11 cellular contexts compared by ENCODE assay signal in the genomic region with DNA sequence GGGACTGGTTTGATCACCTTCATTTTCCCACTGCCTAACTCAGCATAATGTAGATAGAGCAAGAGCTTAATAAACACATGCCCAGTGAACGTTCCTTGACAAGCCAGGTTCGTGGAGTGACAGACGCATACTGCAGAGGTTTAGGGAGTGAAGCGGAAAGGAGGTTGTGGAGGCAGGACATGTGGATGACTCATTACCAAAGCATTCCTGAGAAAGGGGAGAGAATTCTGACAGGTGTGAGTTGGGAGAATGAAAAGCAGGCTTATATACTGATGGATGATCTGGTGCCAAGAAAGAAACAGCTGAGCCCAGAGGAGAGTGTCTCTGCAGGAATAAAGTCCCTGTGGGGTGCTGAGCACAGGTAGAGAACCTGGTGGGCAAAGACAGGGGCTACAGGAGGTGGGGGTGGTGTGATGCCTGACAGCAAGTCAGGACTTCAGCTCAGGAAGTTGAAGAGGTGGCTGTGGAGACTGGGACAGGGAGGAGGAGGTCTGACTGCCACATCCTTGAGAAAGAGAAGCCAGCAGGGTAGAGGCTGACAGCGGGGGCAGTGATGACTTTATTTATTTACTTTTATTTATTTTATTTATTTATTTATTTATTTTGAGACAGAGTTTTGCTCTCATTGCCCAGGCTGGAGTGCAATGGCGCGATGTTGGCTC. TPM values are rescaled to one million over a fixed set of nuclear protein-coding genes. Genes with fewer than 3 reads are reported as not detected.
DNase-seq lines count a peak whose midpoint lies in the region; ATAC-seq and TF ChIP-seq lines count a peak whose summit lies in the region.
"Had no signal": no experiment of that assay in that cellular context is flagged by ENCODE, and none has a peak within 500 bp of the region (broad histone marks: within the 10 kb centered on the region; RNA-seq: fewer than 3 reads in every experiment).

No MANE protein-coding gene starts in this region.

- H3K36me3 ChIP-seq in mammary epithelial cell (ENCODE audit: insufficient read depth, low read length) (peaks cover 9% of the 10 kb centered on the region), neuronal stem cell (replicated peaks in 1 of 2; ENCODE audit: control insufficient read depth in 2 of 2, insufficient read depth in 2 of 2, low read length in 2 of 2) (peaks cover 13 to 23% of the 10 kb centered on the region in 2 donors)

- in situ Hi-C loops in mammary epithelial cell (cut with MboI; ENCODE audit: low sequenced_read_pairs in 2 of 2): no loop called here

- intact Hi-C loops in mammary epithelial cell (cut with micrococcal nuclease): no loop called here

- WGBS in mammary epithelial cell (ENCODE audit: low coverage, missing lambda C conversion rate): 32% methylated on average over 6 of the region's 7 CpGs
- no CpG with 5 or more reads among the region's 7 CpGs for WGBS in neuronal stem cell (ENCODE audit: extremely low coverage in 2 of 2, insufficient read length in 2 of 2, insufficient replicate concordance in 1 of 2), 2 donors

- dilution Hi-C loops in mammary epithelial cell (cut with HindIII; ENCODE audit: low sequenced_read_pairs): loop anchor here (10.0 kb wide), 1 partner anchor 117 kb away; no protein-coding TSS in a partner anchor

- no peaks in the 10 kb centered on the region for H3K27me3 ChIP-seq in mammary epithelial cell (ENCODE audit: insufficient read depth, low read length)
- peaks cover 0 to 2% (median 0%) of the 10 kb centered on the region in 3 experiments for H3K27me3 ChIP-seq in neuronal stem cell (ENCODE audit: control insufficient read depth in 3 of 3, insufficient read depth in 3 of 3, low read depth in 1 of 3, low read length in 3 of 3)

- ATAC-seq in HG02623 (IDR thresholded peaks at IDR 0.05; ENCODE audit: unreplicated experiment): no peak
- ATAC-seq in HG03045 (IDR thresholded peaks at IDR 0.05; ENCODE audit: unreplicated experiment): no peak
- no peak for ATAC-seq in left lobe of liver

- H2BK5ac ChIP-seq in neuronal stem cell (ENCODE audit: low read length): no peak overlapping the region

- H3K9me3 ChIP-seq in mammary epithelial cell (replicated peaks; ENCODE audit: insufficient read depth, low read length): no peaks in the 10 kb centered on the region
- H3K9me3 ChIP-seq in neuronal stem cell (replicated peaks in 1 of 2; ENCODE audit: control insufficient read depth in 2 of 2, insufficient read depth in 1 of 2, low read depth in 1 of 2, low read length in 2 of 2): no peaks in the 10 kb centered on the region

- peak overlapping the region; percentile 23 for H3K18ac ChIP-seq in neuronal stem cell (ENCODE audit: low read length)

- no peak overlapping the region for H2BK120ac ChIP-seq in neuronal stem cell (ENCODE audit: low read depth, low read length)

- no peak overlapping the region for H2BK12ac ChIP-seq in neuronal stem cell (ENCODE audit: low read length)

- H2AK5ac ChIP-seq in neuronal stem cell (ENCODE audit: low read depth, low read length): no peak overlapping the region

- H2BK15ac ChIP-seq in neuronal stem cell (ENCODE audit: low read length): no peak overlapping the region

- no peaks in the 10 kb centered on the region for H4K20me1 ChIP-seq in mammary epithelial cell (ENCODE audit: insufficient read depth, low read length)

- H3K4me3 ChIP-seq in mammary epithelial cell (replicated peaks in 1 of 3; ENCODE audit: insufficient read depth in 1 of 3, low read depth in 2 of 3, low read length in 3 of 3): no peak overlapping the region
- no peak overlapping the region for H3K4me3 ChIP-seq in neuronal stem cell (ENCODE audit: low read length in 2 of 2)
- H3K4me3 ChIP-seq: coronary artery had no signal

- peaks cover 3% of the 10 kb centered on the region for H3K79me1 ChIP-seq in neuronal stem cell (ENCODE audit: low read depth, low read length)

- CTCF ChIA-PET in mammary epithelial cell (lab: Charles Lee; ENCODE audit: low non-redundant PET): no interaction called here

- H3K14ac ChIP-seq in neuronal stem cell (ENCODE audit: low read length): no peak overlapping the region

- no TSS peak for BruUV-seq in mammary epithelial cell (replicated peaks; lab: Mats Ljungman, UMichigan)

- H3K4ac ChIP-seq in neuronal stem cell (ENCODE audit: low read length): no peak overlapping the region

- H4K91ac ChIP-seq in neuronal stem cell (ENCODE audit: low read depth, low read length, poor library complexity): no peak overlapping the region

- H3K9ac ChIP-seq in mammary epithelial cell (ENCODE audit: insufficient read depth, low read length): no peak overlapping the region
- no peak overlapping the region for H3K9ac ChIP-seq in neuronal stem cell (ENCODE audit: low read depth, low read length, poor library complexity)

- no peak overlapping the region for H3K27ac ChIP-seq in mammary epithelial cell (ENCODE audit: insufficient read depth, low read depth, low read length)
- H3K27ac ChIP-seq in neuronal stem cell (replicated peaks; ENCODE audit: low read length): peak overlapping the region; percentile 25
- H3K27ac ChIP-seq: coronary artery had no signal

- peaks cover 26% of the 10 kb centered on the region for H3K79me2 ChIP-seq in mammary epithelial cell (ENCODE audit: insufficient read depth, low read length)

- no peak for TF ChIP-seq RAD21 in Ishikawa (IDR thresholded peaks at IDR 0.05; ENCODE audit: low read depth)

- H2AFZ ChIP-seq in mammary epithelial cell (ENCODE audit: low read depth, low read length): no peak overlapping the region
- H2AFZ ChIP-seq in neuronal stem cell (ENCODE audit: low read length): peak overlapping the region; percentile 41

- H3K4me1 ChIP-seq in mammary epithelial cell (ENCODE audit: insufficient read depth, low read length) (peaks cover 28% of the 10 kb centered on the region), neuronal stem cell (ENCODE audit: control insufficient read depth in 2 of 2, insufficient read depth in 1 of 2, low read depth in 1 of 2, low read length in 2 of 2) (peaks cover 24 to 28% of the 10 kb centered on the region in 2 donors)

- no peak for TF ChIP-seq CTCF in mammary epithelial cell (conservative IDR thresholded peaks at IDR 0.05 in 1 of 2, IDR thresholded peaks at IDR 0.05 in 1 of 2; ENCODE audit: extremely low read depth in 1 of 2, insufficient read depth in 1 of 2, low read depth in 1 of 2, low read length in 2 of 2)

- H3K23ac ChIP-seq in neuronal stem cell (ENCODE audit: low read depth, low read length, poor library complexity): no peak overlapping the region

- no peak overlapping the region for H4K8ac ChIP-seq in neuronal stem cell (ENCODE audit: low read depth, low read length)

- TF ChIP-seq EP300 in Ishikawa (IDR thresholded peaks at IDR 0.05; ENCODE audit: borderline replicate concordance): no peak

- DNase-seq in ELR (ENCODE audit: low read depth) (peak; percentile 59), mammary epithelial cell (peak; percentile 70), neuronal stem cell (ENCODE audit: low spot score) (no peak), left lobe of liver (ENCODE audit: low spot score) (no peak)
- DNase-seq: activated naive CD8-positive, alpha-beta T cell treated with anti-CD3 and anti-CD28 coated beads for 36 hours; COR-L47; NCI-H1694 treated with DMSO at 0.1 percent for 48 hours had no signal

- peak overlapping the region; percentile 46 for H3K4me2 ChIP-seq in mammary epithelial cell (ENCODE audit: insufficient read depth, low read depth, low read length)
- H3K4me2 ChIP-seq in neuronal stem cell (ENCODE audit: insufficient read depth, low read length, poor library complexity, severe bottlenecking): no peak overlapping the region

TF ChIP-seq in Ishikawa, 13 proteins besides CTCF, POLR2A, EP300 and RAD21:
- peak; percentile 82 for TF ChIP-seq TEAD4 (IDR thresholded peaks at IDR 0.05)
- TF ChIP-seq NFIC (IDR thresholded peaks at IDR 0.05): peak; percentile 36; the same call in 1 of the 2 replicates
- TF ChIP-seq TCF12 (IDR thresholded peaks at IDR 0.05; ENCODE audit: low read depth): no peak

RNA-seq across cellular contexts. Expression of a gene that starts 2.4 kb away (rescaled TPM):
- total RNA-seq in mammary epithelial cell (1,000 to 10,000 TPM; 1,040 to 1,174 TPM), left lobe of liver (392 TPM)
- polyA plus RNA-seq in mammary epithelial cell: 2,670 TPM
- 407 TPM for polyA minus RNA-seq in mammary epithelial cell
- polyA plus RNA-seq in neuronal stem cell (2013, experiment 1 of 2): 2,500 TPM
- 2,467 TPM for polyA plus RNA-seq in neuronal stem cell (2013, experiment 2 of 2)

RNA-seq across cellular contexts. Expression of a gene that starts 14.7 kb away (rescaled TPM):
- total RNA-seq in mammary epithelial cell (100 to 1,000 TPM in 1 of 2 donors, 10 to 100 TPM in 1; 90.5 to 107 TPM), left lobe of liver (301 TPM)
- polyA plus RNA-seq in mammary epithelial cell: 129 TPM
- 147 TPM for polyA minus RNA-seq in mammary epithelial cell
- polyA plus RNA-seq in neuronal stem cell (2013, experiment 1 of 2): 7.8 TPM
- 7.4 TPM for polyA plus RNA-seq in neuronal stem cell (2013, experiment 2 of 2)

RNA-seq across cellular contexts. Expression of a gene that starts 23.2 kb away (rescaled TPM):
- total RNA-seq in mammary epithelial cell: 10 to 100 TPM in 1 of 2 donors, 1 to 10 TPM in 1; 9.7 to 10.0 TPM
- polyA plus RNA-seq in mammary epithelial cell: 15.4 TPM
- 3.2 TPM for polyA minus RNA-seq in mammary epithelial cell
- polyA plus RNA-seq in neuronal stem cell (2013, experiment 1 of 2): 18.1 TPM
- 16.4 TPM for polyA plus RNA-seq in neuronal stem cell (2013, experiment 2 of 2)
- 13.8 TPM for total RNA-seq in left lobe of liver

RNA-seq across cellular contexts. Expression of a gene that starts 24.2 kb away (rescaled TPM):
- total RNA-seq in mammary epithelial cell (10 to 100 TPM; 20.5 to 24.9 TPM), left lobe of liver (113 TPM)
- polyA plus RNA-seq in mammary epithelial cell: 34.8 TPM
- 29.5 TPM for polyA minus RNA-seq in mammary epithelial cell
- 4.3 TPM for polyA plus RNA-seq in neuronal stem cell (2013, experiment 1 of 2)
- 4.5 TPM for polyA plus RNA-seq in neuronal stem cell (2013, experiment 2 of 2)

RNA-seq across cellular contexts. Expression of a gene that starts 30.8 kb away (rescaled TPM):
- total RNA-seq in mammary epithelial cell (10 to 100 TPM; 51.0 to 61.1 TPM), left lobe of liver (7.4 TPM)
- polyA plus RNA-seq in mammary epithelial cell: 65.6 TPM
- 52.8 TPM for polyA minus RNA-seq in mammary epithelial cell
- 68.8 TPM for polyA plus RNA-seq in neuronal stem cell (2013, experiment 1 of 2)
- polyA plus RNA-seq in neuronal stem cell (2013, experiment 2 of 2): 66.4 TPM

Comparison
In these comparisons a context has a peak if more than half of its experiments do, and no peak if none do; other contexts are left out.
1. DNase-seq: peak in ELR (single experiment) and mammary epithelial cell (single experiment); none in neuronal stem cell (single experiment) and left lobe of liver (single experiment).